16 cellular contexts compared by ENCODE assay signal in genomic region chr22:44541671-44542319, GRCh38. TPM values are rescaled to one million over a fixed set of nuclear protein-coding genes. Genes with fewer than 3 reads are reported as not detected.
DNase-seq lines count a peak whose midpoint lies in the region; ATAC-seq lines count a peak whose summit lies in the region.
"Had no signal": no experiment of that assay in that cellular context is flagged by ENCODE, and none has a peak within 500 bp of the region (broad histone marks: within the 10 kb centered on the region; RNA-seq: fewer than 3 reads in every experiment).

No MANE protein-coding gene starts in this region.

- H3K9me3 Mint-ChIP-seq in effector memory CD8-positive, alpha-beta T cell: no peaks in the 10 kb centered on the region
- H3K9me3 Mint-ChIP-seq: CD4-positive, alpha-beta memory T cell had no signal

- H3K4me3 Mint-ChIP-seq in effector memory CD8-positive, alpha-beta T cell: no peak overlapping the region
- H3K4me3 Mint-ChIP-seq: CD14-positive monocyte; CD4-positive, alpha-beta memory T cell; H9 had no signal

- H3K27ac Mint-ChIP-seq in effector memory CD8-positive, alpha-beta T cell: no peak overlapping the region
- H3K27ac Mint-ChIP-seq: CD4-positive, alpha-beta memory T cell had no signal

- DNase-seq in cardiac septum (ENCODE audit: low spot score) (peak; percentile 5), right cardiac atrium (no peak), islet precursor cell (peak; percentile 35), posterior vena cava (ENCODE audit: low spot score) (peak; percentile 37), epidermal melanocyte (ENCODE audit: insufficient read length, low spot score) (no peak)
- no peak for DNase-seq in effector memory CD8-positive, alpha-beta T cell
- DNase-seq: 8988T; Calu3; CD4-positive, alpha-beta memory T cell; GF-D8; GOT3; H9 had no signal

- H3K4me1 Mint-ChIP-seq in effector memory CD8-positive, alpha-beta T cell (ENCODE audit: low read depth in 2 of 2): peaks cover 0 to 5% of the 10 kb centered on the region in 2 donors

- no peaks in the 10 kb centered on the region for H3K9me3 ChIP-seq in right cardiac atrium (ENCODE audit: control insufficient read depth, low read length)
- H3K9me3 ChIP-seq: BLaER1 had no signal

- WGBS in right cardiac atrium: 90% methylated on average over 13 of the region's 13 CpGs

- H3K4me1 ChIP-seq in right cardiac atrium (ENCODE audit: control insufficient read depth, insufficient read depth, low read length): no peaks in the 10 kb centered on the region

- H3K27me3 ChIP-seq in right cardiac atrium (ENCODE audit: control insufficient read depth, insufficient read depth): no peaks in the 10 kb centered on the region
- H3K27me3 ChIP-seq: BLaER1 had no signal

- H3K36me3 Mint-ChIP-seq in effector memory CD8-positive, alpha-beta T cell (ENCODE audit: insufficient read depth): peaks cover 2% of the 10 kb centered on the region
- H3K36me3 Mint-ChIP-seq: CD14-positive monocyte; CD4-positive, alpha-beta memory T cell had no signal

- ATAC-seq in right cardiac atrium: no peak
- ATAC-seq in HG03469 (IDR thresholded peaks at IDR 0.05; ENCODE audit: unreplicated experiment): no peak
- ATAC-seq in effector memory CD8-positive, alpha-beta T cell (replicated peaks): no peak
- ATAC-seq: HepG2 had no signal

- intact Hi-C loops in cardiac septum (cut with DNase I): no loop called here
- intact Hi-C loops in right cardiac atrium (cut with DNase I): no loop called here
- intact Hi-C loops in posterior vena cava (cut with DNase I): no loop called here

- H3K27me3 Mint-ChIP-seq in effector memory CD8-positive, alpha-beta T cell: peaks cover 43 to 94% of the 10 kb centered on the region in 2 donors

- no peak overlapping the region for H3K27ac ChIP-seq in right cardiac atrium (ENCODE audit: low read length)
- H3K27ac ChIP-seq: BLaER1 had no signal

- H3K4me3 ChIP-seq in right cardiac atrium (ENCODE audit: low read length): no peak overlapping the region
- H3K4me3 ChIP-seq: BLaER1 had no signal

RNA-seq across cellular contexts. Expression of gene RTL6, which starts 43.8 kb away (rescaled TPM):
- 25.6 TPM for total RNA-seq in cardiac septum
- total RNA-seq in right cardiac atrium: 10 to 100 TPM; 27.3 to 35.4 (median 31.1) TPM
- 10.0 TPM for polyA plus RNA-seq in right cardiac atrium
- total RNA-seq in posterior vena cava: 10 to 100 TPM; 18.2 to 21.1 TPM
- total RNA-seq: HepG2 had no signal
- polyA plus RNA-seq: HepG2 had no signal

Comparison
In these comparisons a context has a peak if more than half of its experiments do, and no peak if none do; other contexts are left out.
1. DNase-seq: peak in cardiac septum (single experiment), islet precursor cell (single experiment) and posterior vena cava (single experiment); none in right cardiac atrium (0 of 3), effector memory CD8-positive, alpha-beta T cell (0 of 3) and epidermal melanocyte (single experiment).